In the genomic region with DNA sequence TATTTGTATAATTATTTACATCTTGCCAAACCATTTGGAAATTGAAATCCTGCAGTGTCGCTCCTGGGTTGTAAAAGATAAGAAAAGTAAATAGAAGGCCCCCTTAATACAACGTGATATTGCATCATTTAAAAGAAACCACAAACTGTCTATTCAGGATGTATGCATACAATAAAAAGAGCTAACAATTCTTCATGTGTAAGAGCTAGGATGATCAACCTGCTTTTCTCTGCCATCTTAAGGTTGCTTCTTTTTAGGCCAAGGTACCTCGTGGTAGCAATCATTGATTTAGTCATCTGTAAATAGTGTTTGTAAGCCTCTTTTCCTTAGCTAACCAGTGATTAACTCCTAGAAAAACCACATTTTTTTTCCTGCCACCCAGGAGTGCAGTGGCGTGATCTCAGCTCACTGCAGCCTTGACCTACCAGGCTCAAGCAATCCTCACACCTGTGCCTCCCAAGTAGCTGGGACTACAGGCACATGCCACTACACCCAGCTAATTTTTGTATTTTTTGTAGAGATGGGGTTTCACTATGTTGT, we compare ENCODE assay signal across 1 cellular context.
TF ChIP-seq lines count a peak whose summit lies in the region.

No MANE protein-coding gene starts in this region.

TF ChIP-seq in K562, 482 proteins besides CTCF, POLR2A, EP300 and RAD21 (continued from another document):
- TF ChIP-seq TCF3 (CRISPR knock-in tag; IDR thresholded peaks at IDR 0.05) = peak; percentile 49
- no peak for TF ChIP-seq CTBP1 (IDR thresholded peaks at IDR 0.05; ENCODE audit: borderline replicate concordance)
- TF ChIP-seq ZZZ3 (IDR thresholded peaks at IDR 0.05) = no peak
- TF ChIP-seq TFAM (CRISPR knock-in tag; conservative IDR thresholded peaks at IDR 0.05) = no peak
- TF ChIP-seq CBX1 (IDR thresholded peaks at IDR 0.05; ENCODE audit: low read depth) = no peak
- no peak for TF ChIP-seq SIN3B (IDR thresholded peaks at IDR 0.05; ENCODE audit: low read depth)
- no peak for TF ChIP-seq ZKSCAN1 (IDR thresholded peaks at IDR 0.05; ENCODE audit: low read depth, low read length)
- TF ChIP-seq SOX6 (IDR thresholded peaks at IDR 0.05) = peak; percentile 81
- no peak for TF ChIP-seq BRF1 (IDR thresholded peaks at IDR 0.05; ENCODE audit: borderline replicate concordance, extremely low read depth, insufficient read length)
- TF ChIP-seq, protein P1, sequence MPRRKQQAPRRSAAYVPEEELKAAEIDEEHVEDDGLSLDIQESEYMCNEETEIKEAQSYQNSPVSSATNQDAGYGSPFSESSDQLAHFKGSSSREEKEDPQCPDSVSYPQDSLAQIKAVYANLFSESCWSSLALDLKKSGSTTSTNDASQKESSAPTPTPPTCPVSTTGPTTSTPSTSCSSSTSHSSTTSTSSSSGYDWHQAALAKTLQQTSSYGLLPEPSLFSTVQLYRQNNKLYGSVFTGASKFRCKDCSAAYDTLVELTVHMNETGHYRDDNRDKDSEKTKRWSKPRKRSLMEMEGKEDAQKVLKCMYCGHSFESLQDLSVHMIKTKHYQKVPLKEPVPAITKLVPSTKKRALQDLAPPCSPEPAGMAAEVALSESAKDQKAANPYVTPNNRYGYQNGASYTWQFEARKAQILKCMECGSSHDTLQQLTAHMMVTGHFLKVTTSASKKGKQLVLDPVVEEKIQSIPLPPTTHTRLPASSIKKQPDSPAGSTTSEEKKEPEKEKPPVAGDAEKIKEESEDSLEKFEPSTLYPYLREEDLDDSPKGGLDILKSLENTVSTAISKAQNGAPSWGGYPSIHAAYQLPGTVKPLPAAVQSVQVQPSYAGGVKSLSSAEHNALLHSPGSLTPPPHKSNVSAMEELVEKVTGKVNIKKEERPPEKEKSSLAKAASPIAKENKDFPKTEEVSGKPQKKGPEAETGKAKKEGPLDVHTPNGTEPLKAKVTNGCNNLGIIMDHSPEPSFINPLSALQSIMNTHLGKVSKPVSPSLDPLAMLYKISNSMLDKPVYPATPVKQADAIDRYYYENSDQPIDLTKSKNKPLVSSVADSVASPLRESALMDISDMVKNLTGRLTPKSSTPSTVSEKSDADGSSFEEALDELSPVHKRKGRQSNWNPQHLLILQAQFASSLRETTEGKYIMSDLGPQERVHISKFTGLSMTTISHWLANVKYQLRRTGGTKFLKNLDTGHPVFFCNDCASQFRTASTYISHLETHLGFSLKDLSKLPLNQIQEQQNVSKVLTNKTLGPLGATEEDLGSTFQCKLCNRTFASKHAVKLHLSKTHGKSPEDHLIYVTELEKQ (CRISPR knock-in tag; IDR thresholded peaks at IDR 0.05) = no peak
- TF ChIP-seq ETS2 (tag; IDR thresholded peaks at IDR 0.05; ENCODE audit: borderline replicate concordance, poor library complexity, severe bottlenecking) = no peak
- TF ChIP-seq C11orf30 (IDR thresholded peaks at IDR 0.05; ENCODE audit: low read depth) = no peak
- no peak for TF ChIP-seq HDAC1 (IDR thresholded peaks at IDR 0.05)
- no peak for TF ChIP-seq TARDBP (IDR thresholded peaks at IDR 0.05)
- TF ChIP-seq, protein P2, sequence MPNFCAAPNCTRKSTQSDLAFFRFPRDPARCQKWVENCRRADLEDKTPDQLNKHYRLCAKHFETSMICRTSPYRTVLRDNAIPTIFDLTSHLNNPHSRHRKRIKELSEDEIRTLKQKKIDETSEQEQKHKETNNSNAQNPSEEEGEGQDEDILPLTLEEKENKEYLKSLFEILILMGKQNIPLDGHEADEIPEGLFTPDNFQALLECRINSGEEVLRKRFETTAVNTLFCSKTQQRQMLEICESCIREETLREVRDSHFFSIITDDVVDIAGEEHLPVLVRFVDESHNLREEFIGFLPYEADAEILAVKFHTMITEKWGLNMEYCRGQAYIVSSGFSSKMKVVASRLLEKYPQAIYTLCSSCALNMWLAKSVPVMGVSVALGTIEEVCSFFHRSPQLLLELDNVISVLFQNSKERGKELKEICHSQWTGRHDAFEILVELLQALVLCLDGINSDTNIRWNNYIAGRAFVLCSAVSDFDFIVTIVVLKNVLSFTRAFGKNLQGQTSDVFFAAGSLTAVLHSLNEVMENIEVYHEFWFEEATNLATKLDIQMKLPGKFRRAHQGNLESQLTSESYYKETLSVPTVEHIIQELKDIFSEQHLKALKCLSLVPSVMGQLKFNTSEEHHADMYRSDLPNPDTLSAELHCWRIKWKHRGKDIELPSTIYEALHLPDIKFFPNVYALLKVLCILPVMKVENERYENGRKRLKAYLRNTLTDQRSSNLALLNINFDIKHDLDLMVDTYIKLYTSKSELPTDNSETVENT (CRISPR knock-in tag; IDR thresholded peaks at IDR 0.05) = no peak
- TF ChIP-seq ZNF644 (tag; IDR thresholded peaks at IDR 0.05; ENCODE audit: low read depth) = no peak
- no peak for TF ChIP-seq KDM1A (IDR thresholded peaks at IDR 0.05)
- no peak for TF ChIP-seq ZNF239 (CRISPR knock-in tag; IDR thresholded peaks at IDR 0.05)
- no peak for TF ChIP-seq ZFP1 (CRISPR knock-in tag; IDR thresholded peaks at IDR 0.05)
- TF ChIP-seq ZC3H4 (CRISPR knock-in tag; IDR thresholded peaks at IDR 0.05; ENCODE audit: borderline replicate concordance) = no peak
- no peak for TF ChIP-seq PHF21A (IDR thresholded peaks at IDR 0.05; ENCODE audit: borderline replicate concordance, low read depth)
- no peak for TF ChIP-seq PYGO2 (tag; IDR thresholded peaks at IDR 0.05)
- TF ChIP-seq, protein P3, sequence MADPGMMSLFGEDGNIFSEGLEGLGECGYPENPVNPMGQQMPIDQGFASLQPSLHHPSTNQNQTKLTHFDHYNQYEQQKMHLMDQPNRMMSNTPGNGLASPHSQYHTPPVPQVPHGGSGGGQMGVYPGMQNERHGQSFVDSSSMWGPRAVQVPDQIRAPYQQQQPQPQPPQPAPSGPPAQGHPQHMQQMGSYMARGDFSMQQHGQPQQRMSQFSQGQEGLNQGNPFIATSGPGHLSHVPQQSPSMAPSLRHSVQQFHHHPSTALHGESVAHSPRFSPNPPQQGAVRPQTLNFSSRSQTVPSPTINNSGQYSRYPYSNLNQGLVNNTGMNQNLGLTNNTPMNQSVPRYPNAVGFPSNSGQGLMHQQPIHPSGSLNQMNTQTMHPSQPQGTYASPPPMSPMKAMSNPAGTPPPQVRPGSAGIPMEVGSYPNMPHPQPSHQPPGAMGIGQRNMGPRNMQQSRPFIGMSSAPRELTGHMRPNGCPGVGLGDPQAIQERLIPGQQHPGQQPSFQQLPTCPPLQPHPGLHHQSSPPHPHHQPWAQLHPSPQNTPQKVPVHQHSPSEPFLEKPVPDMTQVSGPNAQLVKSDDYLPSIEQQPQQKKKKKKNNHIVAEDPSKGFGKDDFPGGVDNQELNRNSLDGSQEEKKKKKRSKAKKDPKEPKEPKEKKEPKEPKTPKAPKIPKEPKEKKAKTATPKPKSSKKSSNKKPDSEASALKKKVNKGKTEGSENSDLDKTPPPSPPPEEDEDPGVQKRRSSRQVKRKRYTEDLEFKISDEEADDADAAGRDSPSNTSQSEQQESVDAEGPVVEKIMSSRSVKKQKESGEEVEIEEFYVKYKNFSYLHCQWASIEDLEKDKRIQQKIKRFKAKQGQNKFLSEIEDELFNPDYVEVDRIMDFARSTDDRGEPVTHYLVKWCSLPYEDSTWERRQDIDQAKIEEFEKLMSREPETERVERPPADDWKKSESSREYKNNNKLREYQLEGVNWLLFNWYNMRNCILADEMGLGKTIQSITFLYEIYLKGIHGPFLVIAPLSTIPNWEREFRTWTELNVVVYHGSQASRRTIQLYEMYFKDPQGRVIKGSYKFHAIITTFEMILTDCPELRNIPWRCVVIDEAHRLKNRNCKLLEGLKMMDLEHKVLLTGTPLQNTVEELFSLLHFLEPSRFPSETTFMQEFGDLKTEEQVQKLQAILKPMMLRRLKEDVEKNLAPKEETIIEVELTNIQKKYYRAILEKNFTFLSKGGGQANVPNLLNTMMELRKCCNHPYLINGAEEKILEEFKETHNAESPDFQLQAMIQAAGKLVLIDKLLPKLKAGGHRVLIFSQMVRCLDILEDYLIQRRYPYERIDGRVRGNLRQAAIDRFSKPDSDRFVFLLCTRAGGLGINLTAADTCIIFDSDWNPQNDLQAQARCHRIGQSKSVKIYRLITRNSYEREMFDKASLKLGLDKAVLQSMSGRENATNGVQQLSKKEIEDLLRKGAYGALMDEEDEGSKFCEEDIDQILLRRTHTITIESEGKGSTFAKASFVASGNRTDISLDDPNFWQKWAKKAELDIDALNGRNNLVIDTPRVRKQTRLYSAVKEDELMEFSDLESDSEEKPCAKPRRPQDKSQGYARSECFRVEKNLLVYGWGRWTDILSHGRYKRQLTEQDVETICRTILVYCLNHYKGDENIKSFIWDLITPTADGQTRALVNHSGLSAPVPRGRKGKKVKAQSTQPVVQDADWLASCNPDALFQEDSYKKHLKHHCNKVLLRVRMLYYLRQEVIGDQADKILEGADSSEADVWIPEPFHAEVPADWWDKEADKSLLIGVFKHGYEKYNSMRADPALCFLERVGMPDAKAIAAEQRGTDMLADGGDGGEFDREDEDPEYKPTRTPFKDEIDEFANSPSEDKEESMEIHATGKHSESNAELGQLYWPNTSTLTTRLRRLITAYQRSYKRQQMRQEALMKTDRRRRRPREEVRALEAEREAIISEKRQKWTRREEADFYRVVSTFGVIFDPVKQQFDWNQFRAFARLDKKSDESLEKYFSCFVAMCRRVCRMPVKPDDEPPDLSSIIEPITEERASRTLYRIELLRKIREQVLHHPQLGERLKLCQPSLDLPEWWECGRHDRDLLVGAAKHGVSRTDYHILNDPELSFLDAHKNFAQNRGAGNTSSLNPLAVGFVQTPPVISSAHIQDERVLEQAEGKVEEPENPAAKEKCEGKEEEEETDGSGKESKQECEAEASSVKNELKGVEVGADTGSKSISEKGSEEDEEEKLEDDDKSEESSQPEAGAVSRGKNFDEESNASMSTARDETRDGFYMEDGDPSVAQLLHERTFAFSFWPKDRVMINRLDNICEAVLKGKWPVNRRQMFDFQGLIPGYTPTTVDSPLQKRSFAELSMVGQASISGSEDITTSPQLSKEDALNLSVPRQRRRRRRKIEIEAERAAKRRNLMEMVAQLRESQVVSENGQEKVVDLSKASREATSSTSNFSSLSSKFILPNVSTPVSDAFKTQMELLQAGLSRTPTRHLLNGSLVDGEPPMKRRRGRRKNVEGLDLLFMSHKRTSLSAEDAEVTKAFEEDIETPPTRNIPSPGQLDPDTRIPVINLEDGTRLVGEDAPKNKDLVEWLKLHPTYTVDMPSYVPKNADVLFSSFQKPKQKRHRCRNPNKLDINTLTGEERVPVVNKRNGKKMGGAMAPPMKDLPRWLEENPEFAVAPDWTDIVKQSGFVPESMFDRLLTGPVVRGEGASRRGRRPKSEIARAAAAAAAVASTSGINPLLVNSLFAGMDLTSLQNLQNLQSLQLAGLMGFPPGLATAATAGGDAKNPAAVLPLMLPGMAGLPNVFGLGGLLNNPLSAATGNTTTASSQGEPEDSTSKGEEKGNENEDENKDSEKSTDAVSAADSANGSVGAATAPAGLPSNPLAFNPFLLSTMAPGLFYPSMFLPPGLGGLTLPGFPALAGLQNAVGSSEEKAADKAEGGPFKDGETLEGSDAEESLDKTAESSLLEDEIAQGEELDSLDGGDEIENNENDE (IDR thresholded peaks at IDR 0.05; ENCODE audit: low read depth, low read length) = no peak
- TF ChIP-seq ZNF124 (CRISPR knock-in tag; IDR thresholded peaks at IDR 0.05) = no peak
- TF ChIP-seq ZNF324 (CRISPR knock-in tag; IDR thresholded peaks at IDR 0.05) = no peak
- no peak for TF ChIP-seq ZNF766 (CRISPR knock-in tag; conservative IDR thresholded peaks at IDR 0.05)
- TF ChIP-seq, protein P4, sequence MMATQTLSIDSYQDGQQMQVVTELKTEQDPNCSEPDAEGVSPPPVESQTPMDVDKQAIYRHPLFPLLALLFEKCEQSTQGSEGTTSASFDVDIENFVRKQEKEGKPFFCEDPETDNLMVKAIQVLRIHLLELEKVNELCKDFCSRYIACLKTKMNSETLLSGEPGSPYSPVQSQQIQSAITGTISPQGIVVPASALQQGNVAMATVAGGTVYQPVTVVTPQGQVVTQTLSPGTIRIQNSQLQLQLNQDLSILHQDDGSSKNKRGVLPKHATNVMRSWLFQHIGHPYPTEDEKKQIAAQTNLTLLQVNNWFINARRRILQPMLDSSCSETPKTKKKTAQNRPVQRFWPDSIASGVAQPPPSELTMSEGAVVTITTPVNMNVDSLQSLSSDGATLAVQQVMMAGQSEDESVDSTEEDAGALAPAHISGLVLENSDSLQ (IDR thresholded peaks at IDR 0.05) = no peak
- no peak for TF ChIP-seq TEAD2 (tag; IDR thresholded peaks at IDR 0.05)
- no peak for TF ChIP-seq NCOA4 (IDR thresholded peaks at IDR 0.05; ENCODE audit: partially characterized antibody)
- no peak for TF ChIP-seq EZH2 (IDR thresholded peaks at IDR 0.05; ENCODE audit: borderline replicate concordance, low read depth, low read length)
- TF ChIP-seq ZNF212 (CRISPR knock-in tag; IDR thresholded peaks at IDR 0.05) = no peak
- TF ChIP-seq NFIC (IDR thresholded peaks at IDR 0.05) = no peak
- no peak for TF ChIP-seq DDX20 (tag; IDR thresholded peaks at IDR 0.05; ENCODE audit: low read depth)
- peak; percentile 26; the same call in 1 of the 2 replicates for TF ChIP-seq ESRRA (IDR thresholded peaks at IDR 0.05; ENCODE audit: borderline replicate concordance, low read depth)
- no peak for TF ChIP-seq HNRNPUL1 (IDR thresholded peaks at IDR 0.05; ENCODE audit: low read length)
- peak; percentile 66; the same call in 1 of the 2 replicates for TF ChIP-seq LEF1 (IDR thresholded peaks at IDR 0.05)
- no peak for TF ChIP-seq SRSF7 (optimal IDR thresholded peaks at IDR 0.05; ENCODE audit: low read depth, low read length)
- TF ChIP-seq HDAC6 (IDR thresholded peaks at IDR 0.05; ENCODE audit: low read depth, low read length) = no peak
- TF ChIP-seq ELF4 (CRISPR knock-in tag; IDR thresholded peaks at IDR 0.05) = no peak
- TF ChIP-seq YBX1 (IDR thresholded peaks at IDR 0.05) = no peak
- TF ChIP-seq, protein P5, sequence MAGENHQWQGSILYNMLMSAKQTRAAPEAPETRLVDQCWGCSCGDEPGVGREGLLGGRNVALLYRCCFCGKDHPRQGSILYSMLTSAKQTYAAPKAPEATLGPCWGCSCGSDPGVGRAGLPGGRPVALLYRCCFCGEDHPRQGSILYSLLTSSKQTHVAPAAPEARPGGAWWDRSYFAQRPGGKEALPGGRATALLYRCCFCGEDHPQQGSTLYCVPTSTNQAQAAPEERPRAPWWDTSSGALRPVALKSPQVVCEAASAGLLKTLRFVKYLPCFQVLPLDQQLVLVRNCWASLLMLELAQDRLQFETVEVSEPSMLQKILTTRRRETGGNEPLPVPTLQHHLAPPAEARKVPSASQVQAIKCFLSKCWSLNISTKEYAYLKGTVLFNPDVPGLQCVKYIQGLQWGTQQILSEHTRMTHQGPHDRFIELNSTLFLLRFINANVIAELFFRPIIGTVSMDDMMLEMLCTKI (IDR thresholded peaks at IDR 0.05; ENCODE audit: partially characterized antibody) = no peak
- no peak for TF ChIP-seq HDAC2 (IDR thresholded peaks at IDR 0.05)
- no peak for TF ChIP-seq STAG1 (CRISPR knock-in tag; IDR thresholded peaks at IDR 0.05; ENCODE audit: borderline replicate concordance)
- no peak for TF ChIP-seq U2AF2 (optimal IDR thresholded peaks at IDR 0.05; ENCODE audit: low read depth, low read length)
- no peak for TF ChIP-seq PRPF4 (IDR thresholded peaks at IDR 0.05; ENCODE audit: insufficient read depth, low read depth, low read length, poor library complexity, severe bottlenecking)
- no peak for TF ChIP-seq CBFA2T3 (IDR thresholded peaks at IDR 0.05)
- no peak for TF ChIP-seq NEUROD1 (IDR thresholded peaks at IDR 0.05; ENCODE audit: borderline replicate concordance, low read depth, low read length, partially characterized antibody)
